In the genomic region with DNA sequence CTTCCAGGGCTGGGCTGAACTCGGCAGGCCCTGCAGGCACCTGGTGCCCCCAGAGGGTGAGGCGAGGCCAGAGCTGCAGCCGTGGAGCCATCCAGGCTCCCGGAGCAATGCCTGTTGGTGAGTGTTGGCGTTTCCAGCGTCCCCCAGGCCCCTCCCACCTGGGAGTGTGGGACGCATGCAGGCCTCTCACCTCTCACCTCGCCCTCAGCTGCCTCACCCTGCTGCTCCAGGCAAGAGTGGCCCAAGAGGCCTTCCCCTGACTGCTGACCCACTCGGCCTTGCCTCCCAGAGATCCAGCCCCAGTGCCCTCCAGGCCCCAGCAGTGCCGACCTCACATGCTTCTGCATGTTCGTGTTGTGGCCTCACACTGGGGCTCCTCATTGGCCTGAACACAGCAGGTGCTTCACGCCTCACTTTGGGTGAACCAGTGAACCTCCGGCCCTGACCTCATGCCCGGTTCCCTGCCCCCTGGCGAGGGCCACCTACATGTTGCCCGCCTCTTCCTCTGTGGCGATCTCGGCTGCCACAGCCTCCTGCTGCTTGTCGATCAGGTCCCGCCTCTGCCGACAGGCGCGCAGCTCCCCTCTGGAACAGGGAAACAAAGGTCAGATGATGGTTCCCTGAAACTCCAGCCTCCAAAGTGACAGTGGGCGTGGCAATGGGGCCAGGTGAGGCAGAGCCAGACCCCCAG, we compare ENCODE assay signal across 1 cellular context.
TF ChIP-seq lines count a peak whose summit lies in the region.

No MANE protein-coding gene starts in this region.

TF ChIP-seq in HepG2, 621 proteins besides CTCF, POLR2A, EP300 and RAD21 (continued from another document and continues in another):
- TF ChIP-seq, protein P1, sequence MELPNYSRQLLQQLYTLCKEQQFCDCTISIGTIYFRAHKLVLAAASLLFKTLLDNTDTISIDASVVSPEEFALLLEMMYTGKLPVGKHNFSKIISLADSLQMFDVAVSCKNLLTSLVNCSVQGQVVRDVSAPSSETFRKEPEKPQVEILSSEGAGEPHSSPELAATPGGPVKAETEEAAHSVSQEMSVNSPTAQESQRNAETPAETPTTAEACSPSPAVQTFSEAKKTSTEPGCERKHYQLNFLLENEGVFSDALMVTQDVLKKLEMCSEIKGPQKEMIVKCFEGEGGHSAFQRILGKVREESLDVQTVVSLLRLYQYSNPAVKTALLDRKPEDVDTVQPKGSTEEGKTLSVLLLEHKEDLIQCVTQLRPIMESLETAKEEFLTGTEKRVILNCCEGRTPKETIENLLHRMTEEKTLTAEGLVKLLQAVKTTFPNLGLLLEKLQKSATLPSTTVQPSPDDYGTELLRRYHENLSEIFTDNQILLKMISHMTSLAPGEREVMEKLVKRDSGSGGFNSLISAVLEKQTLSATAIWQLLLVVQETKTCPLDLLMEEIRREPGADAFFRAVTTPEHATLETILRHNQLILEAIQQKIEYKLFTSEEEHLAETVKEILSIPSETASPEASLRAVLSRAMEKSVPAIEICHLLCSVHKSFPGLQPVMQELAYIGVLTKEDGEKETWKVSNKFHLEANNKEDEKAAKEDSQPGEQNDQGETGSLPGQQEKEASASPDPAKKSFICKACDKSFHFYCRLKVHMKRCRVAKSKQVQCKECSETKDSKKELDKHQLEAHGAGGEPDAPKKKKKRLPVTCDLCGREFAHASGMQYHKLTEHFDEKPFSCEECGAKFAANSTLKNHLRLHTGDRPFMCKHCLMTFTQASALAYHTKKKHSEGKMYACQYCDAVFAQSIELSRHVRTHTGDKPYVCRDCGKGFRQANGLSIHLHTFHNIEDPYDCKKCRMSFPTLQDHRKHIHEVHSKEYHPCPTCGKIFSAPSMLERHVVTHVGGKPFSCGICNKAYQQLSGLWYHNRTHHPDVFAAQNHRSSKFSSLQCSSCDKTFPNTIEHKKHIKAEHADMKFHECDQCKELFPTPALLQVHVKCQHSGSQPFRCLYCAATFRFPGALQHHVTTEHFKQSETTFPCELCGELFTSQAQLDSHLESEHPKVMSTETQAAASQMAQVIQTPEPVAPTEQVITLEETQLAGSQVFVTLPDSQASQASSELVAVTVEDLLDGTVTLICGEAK (IDR thresholded peaks at IDR 0.05) = no peak
- TF ChIP-seq, protein P1 (CRISPR knock-in tag; IDR thresholded peaks at IDR 0.05) = 0 out of 2 replicates have a peak, but pooled peaks have one; percentile 22
- no peak for TF ChIP-seq KDM5B (CRISPR knock-in tag; IDR thresholded peaks at IDR 0.05; ENCODE audit: borderline replicate concordance)
- TF ChIP-seq ZBTB3 (CRISPR knock-in tag; IDR thresholded peaks at IDR 0.05; ENCODE audit: borderline replicate concordance, low read depth) = no peak
- TF ChIP-seq, protein P2, sequence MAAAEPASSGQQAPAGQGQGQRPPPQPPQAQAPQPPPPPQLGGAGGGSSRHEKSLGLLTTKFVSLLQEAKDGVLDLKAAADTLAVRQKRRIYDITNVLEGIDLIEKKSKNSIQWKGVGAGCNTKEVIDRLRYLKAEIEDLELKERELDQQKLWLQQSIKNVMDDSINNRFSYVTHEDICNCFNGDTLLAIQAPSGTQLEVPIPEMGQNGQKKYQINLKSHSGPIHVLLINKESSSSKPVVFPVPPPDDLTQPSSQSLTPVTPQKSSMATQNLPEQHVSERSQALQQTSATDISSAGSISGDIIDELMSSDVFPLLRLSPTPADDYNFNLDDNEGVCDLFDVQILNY (CRISPR knock-in tag; conservative IDR thresholded peaks at IDR 0.05) = no peak
- TF ChIP-seq, protein P3, sequence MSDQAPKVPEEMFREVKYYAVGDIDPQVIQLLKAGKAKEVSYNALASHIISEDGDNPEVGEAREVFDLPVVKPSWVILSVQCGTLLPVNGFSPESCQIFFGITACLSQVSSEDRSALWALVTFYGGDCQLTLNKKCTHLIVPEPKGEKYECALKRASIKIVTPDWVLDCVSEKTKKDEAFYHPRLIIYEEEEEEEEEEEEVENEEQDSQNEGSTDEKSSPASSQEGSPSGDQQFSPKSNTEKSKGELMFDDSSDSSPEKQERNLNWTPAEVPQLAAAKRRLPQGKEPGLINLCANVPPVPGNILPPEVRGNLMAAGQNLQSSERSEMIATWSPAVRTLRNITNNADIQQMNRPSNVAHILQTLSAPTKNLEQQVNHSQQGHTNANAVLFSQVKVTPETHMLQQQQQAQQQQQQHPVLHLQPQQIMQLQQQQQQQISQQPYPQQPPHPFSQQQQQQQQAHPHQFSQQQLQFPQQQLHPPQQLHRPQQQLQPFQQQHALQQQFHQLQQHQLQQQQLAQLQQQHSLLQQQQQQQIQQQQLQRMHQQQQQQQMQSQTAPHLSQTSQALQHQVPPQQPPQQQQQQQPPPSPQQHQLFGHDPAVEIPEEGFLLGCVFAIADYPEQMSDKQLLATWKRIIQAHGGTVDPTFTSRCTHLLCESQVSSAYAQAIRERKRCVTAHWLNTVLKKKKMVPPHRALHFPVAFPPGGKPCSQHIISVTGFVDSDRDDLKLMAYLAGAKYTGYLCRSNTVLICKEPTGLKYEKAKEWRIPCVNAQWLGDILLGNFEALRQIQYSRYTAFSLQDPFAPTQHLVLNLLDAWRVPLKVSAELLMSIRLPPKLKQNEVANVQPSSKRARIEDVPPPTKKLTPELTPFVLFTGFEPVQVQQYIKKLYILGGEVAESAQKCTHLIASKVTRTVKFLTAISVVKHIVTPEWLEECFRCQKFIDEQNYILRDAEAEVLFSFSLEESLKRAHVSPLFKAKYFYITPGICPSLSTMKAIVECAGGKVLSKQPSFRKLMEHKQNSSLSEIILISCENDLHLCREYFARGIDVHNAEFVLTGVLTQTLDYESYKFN (CRISPR knock-in tag; conservative IDR thresholded peaks at IDR 0.05) = peak; percentile 33; the same call in 1 of the 2 replicates
- 0 out of 2 replicates have a peak, but pooled peaks have one; percentile 35 for TF ChIP-seq HDAC2 (CRISPR knock-in tag; IDR thresholded peaks at IDR 0.05)
- TF ChIP-seq, protein P4, sequence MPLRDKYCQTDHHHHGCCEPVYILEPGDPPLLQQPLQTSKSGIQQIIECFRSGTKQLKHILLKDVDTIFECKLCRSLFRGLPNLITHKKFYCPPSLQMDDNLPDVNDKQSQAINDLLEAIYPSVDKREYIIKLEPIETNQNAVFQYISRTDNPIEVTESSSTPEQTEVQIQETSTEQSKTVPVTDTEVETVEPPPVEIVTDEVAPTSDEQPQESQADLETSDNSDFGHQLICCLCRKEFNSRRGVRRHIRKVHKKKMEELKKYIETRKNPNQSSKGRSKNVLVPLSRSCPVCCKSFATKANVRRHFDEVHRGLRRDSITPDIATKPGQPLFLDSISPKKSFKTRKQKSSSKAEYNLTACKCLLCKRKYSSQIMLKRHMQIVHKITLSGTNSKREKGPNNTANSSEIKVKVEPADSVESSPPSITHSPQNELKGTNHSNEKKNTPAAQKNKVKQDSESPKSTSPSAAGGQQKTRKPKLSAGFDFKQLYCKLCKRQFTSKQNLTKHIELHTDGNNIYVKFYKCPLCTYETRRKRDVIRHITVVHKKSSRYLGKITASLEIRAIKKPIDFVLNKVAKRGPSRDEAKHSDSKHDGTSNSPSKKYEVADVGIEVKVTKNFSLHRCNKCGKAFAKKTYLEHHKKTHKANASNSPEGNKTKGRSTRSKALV (CRISPR knock-in tag; IDR thresholded peaks at IDR 0.05) = no peak; the same call in 1 of the 2 replicates
- no peak for TF ChIP-seq MEF2D (CRISPR knock-in tag; IDR thresholded peaks at IDR 0.05)
- TF ChIP-seq RXRB (CRISPR knock-in tag; IDR thresholded peaks at IDR 0.05; ENCODE audit: borderline replicate concordance) = no peak
- TF ChIP-seq ZNF788 (CRISPR knock-in tag; IDR thresholded peaks at IDR 0.05; ENCODE audit: borderline replicate concordance) = no peak; the same call in 1 of the 2 replicates
- TF ChIP-seq JUND (CRISPR knock-in tag; IDR thresholded peaks at IDR 0.05) = no peak
- no peak for TF ChIP-seq MIER3 (CRISPR knock-in tag; IDR thresholded peaks at IDR 0.05; ENCODE audit: borderline replicate concordance)
- TF ChIP-seq, protein P5, sequence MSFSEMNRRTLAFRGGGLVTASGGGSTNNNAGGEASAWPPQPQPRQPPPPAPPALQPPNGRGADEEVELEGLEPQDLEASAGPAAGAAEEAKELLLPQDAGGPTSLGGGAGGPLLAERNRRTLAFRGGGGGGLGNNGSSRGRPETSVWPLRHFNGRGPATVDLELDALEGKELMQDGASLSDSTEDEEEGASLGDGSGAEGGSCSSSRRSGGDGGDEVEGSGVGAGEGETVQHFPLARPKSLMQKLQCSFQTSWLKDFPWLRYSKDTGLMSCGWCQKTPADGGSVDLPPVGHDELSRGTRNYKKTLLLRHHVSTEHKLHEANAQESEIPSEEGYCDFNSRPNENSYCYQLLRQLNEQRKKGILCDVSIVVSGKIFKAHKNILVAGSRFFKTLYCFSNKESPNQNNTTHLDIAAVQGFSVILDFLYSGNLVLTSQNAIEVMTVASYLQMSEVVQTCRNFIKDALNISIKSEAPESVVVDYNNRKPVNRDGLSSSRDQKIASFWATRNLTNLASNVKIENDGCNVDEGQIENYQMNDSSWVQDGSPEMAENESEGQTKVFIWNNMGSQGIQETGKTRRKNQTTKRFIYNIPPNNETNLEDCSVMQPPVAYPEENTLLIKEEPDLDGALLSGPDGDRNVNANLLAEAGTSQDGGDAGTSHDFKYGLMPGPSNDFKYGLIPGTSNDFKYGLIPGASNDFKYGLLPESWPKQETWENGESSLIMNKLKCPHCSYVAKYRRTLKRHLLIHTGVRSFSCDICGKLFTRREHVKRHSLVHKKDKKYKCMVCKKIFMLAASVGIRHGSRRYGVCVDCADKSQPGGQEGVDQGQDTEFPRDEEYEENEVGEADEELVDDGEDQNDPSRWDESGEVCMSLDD (CRISPR knock-in tag; IDR thresholded peaks at IDR 0.05; ENCODE audit: borderline replicate concordance) = no peak
- 0 out of 2 replicates have a peak, but pooled peaks have one; percentile 33 for TF ChIP-seq ZNF678 (CRISPR knock-in tag; IDR thresholded peaks at IDR 0.05)
- TF ChIP-seq ZNF564 (CRISPR knock-in tag; IDR thresholded peaks at IDR 0.05) = no peak
- TF ChIP-seq ZNF20 (CRISPR knock-in tag; IDR thresholded peaks at IDR 0.05) = no peak
- TF ChIP-seq KLF9 (CRISPR knock-in tag; IDR thresholded peaks at IDR 0.05; ENCODE audit: low read depth) = no peak
- TF ChIP-seq ZNF781 (CRISPR knock-in tag; IDR thresholded peaks at IDR 0.05; ENCODE audit: borderline replicate concordance, not compliant biosample characterization) = no peak
- no peak for TF ChIP-seq FOSL1 (CRISPR knock-in tag; IDR thresholded peaks at IDR 0.05; ENCODE audit: borderline replicate concordance)
- TF ChIP-seq CENPT (CRISPR knock-in tag; IDR thresholded peaks at IDR 0.05; ENCODE audit: low read depth) = no peak
- no peak for TF ChIP-seq PAWR (CRISPR knock-in tag; IDR thresholded peaks at IDR 0.05; ENCODE audit: borderline replicate concordance)
- TF ChIP-seq ZFP1 (CRISPR knock-in tag; IDR thresholded peaks at IDR 0.05) = no peak
- TF ChIP-seq, protein P6, sequence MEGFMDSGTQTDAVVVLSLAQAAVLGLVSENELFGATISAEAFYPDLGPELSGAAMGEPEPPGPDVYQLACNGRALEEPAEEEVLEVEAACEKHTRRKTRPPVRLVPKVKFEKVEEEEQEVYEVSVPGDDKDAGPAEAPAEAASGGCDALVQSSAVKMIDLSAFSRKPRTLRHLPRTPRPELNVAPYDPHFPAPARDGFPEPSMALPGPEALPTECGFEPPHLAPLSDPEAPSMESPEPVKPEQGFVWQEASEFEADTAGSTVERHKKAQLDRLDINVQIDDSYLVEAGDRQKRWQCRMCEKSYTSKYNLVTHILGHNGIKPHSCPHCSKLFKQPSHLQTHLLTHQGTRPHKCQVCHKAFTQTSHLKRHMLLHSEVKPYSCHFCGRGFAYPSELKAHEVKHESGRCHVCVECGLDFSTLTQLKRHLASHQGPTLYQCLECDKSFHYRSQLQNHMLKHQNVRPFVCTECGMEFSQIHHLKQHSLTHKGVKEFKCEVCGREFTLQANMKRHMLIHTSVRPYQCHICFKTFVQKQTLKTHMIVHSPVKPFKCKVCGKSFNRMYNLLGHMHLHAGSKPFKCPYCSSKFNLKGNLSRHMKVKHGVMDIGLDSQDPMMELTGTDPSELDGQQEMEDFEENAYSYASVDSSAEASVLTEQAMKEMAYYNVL (CRISPR knock-in tag; IDR thresholded peaks at IDR 0.05; ENCODE audit: borderline replicate concordance) = no peak
- TF ChIP-seq ZBTB1 (CRISPR knock-in tag; IDR thresholded peaks at IDR 0.05; ENCODE audit: borderline replicate concordance) = no peak
- TF ChIP-seq NFKBIZ (CRISPR knock-in tag; IDR thresholded peaks at IDR 0.05) = no peak
- TF ChIP-seq MED1 (CRISPR knock-in tag; IDR thresholded peaks at IDR 0.05) = no peak
- no peak for TF ChIP-seq ARHGAP35 (CRISPR knock-in tag; IDR thresholded peaks at IDR 0.05; ENCODE audit: borderline replicate concordance)
- no peak for TF ChIP-seq TP53 (CRISPR knock-in tag; conservative IDR thresholded peaks at IDR 0.05)
- no peak for TF ChIP-seq ZSCAN12 (CRISPR knock-in tag; IDR thresholded peaks at IDR 0.05)
